Comparison of ENCODE assay signal across 15 cellular contexts in the genomic region with DNA sequence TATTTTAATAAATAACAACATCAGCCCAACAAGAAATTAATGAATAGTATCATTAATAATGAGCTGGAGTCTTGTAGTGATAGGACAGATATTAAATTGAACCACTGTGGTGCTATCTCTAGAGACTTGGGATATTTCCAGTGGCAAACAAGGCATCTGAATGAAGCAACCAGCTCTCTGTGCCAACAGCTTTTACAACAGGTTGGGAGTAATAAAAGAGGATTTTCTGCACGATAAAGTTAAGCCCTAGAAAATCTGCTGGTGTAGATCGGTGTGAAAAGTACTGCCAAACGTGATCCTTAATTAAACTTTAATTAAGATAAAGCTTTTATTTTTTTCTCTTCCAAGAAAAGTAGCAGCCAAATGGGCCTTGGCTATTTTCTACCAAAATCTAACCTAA.
DNase-seq lines count a peak whose midpoint lies in the region; ATAC-seq lines count a peak whose summit lies in the region.
"Had no signal": no experiment of that assay in that cellular context is flagged by ENCODE, and none has a peak within 500 bp of the region (broad histone marks: within the 10 kb centered on the region; RNA-seq: fewer than 3 reads in every experiment).

No MANE protein-coding gene starts in this region.

- no peak overlapping the region for H3K4me3 ChIP-seq in H7 (ENCODE audit: insufficient read depth, low read depth, low read length)
- H3K4me3 ChIP-seq: BLaER1 treated with 17β-estradiol and CSF1 and Interleukin-3, amounts not matched to agents 10 nM and 100 nM; GM12878; GM23248 had no signal

- DNase-seq in D341Med (ENCODE audit: low spot score) (peak; percentile 51), G401 (ENCODE audit: low spot score) (peak; percentile 3), NCI-H524 treated with DMSO at 0.1 percent for 48 hours (lab: John Stamatoyannopoulos, UW) (peak; percentile 45), left lobe of liver (ENCODE audit: low spot score) (no peak), H7 (no peak), activated gamma-delta T cell (lab: John Stamatoyannopoulos, UW) (no peak)
- DNase-seq: Calu3; CD8-positive, alpha-beta T cell; DMS79 treated with DMSO at 0.1 percent for 48 hours; GM23248; HFFc6; KBM-7 had no signal

- no peaks in the 10 kb centered on the region for H3K27me3 ChIP-seq in H7 (ENCODE audit: control insufficient read depth, insufficient read depth, low read length)
- H3K27me3 ChIP-seq: BLaER1 treated with 17β-estradiol and CSF1 and Interleukin-3, amounts not matched to agents 10 nM and 100 nM had no signal

- H3K36me3 ChIP-seq in H7 (replicated peaks; ENCODE audit: control insufficient read depth, insufficient read depth, low read length), result no peaks in the 10 kb centered on the region
- H3K36me3 ChIP-seq: BLaER1 treated with 17β-estradiol and CSF1 and Interleukin-3, amounts not matched to agents 10 nM and 100 nM had no signal

- in situ Hi-C loops in G401 (cut with HindIII; ENCODE audit: low sequenced_read_pairs), result no loop called here

- ATAC-seq in left lobe of liver, result peak; percentile 75
- ATAC-seq: CD8-positive, alpha-beta T cell; GM12878; HCT116 had no signal

Comparison
In these comparisons a context has a peak if more than half of its experiments do, and no peak if none do; other contexts are left out.
1. DNase-seq: peak in D341Med (single experiment), G401 (single experiment) and NCI-H524 treated with DMSO at 0.1 percent for 48 hours (single experiment); none in left lobe of liver (single experiment), H7 (single experiment) and activated gamma-delta T cell (single experiment).